In the genomic region with DNA sequence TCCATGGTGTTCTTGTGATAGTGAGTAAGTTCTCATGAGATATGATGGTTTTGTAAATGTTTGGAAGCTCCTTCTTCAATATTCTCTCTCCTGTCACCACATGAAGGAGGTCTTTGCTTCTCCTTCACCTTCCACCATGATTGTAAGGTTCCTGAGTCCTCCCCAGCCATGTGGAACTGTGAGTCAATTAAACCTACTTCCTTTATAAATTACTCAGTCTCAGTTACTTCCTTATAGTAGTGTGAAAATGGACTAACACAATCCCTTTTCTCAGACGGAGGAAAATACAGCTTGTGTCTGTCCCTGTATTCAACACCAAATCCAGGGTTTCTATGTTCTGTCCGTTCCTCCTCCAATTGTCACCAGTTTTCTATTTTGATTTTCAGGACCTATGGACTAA, we compare ENCODE assay signal across 20 cellular contexts.
DNase-seq lines count a peak whose midpoint lies in the region; ATAC-seq, FAIRE-seq and TF ChIP-seq lines count a peak whose summit lies in the region.
"Had no signal": no experiment of that assay in that cellular context is flagged by ENCODE, and none has a peak within 500 bp of the region (broad histone marks: within the 10 kb centered on the region; RNA-seq: fewer than 3 reads in every experiment).

No MANE protein-coding gene starts in this region.

- H3K9me3 ChIP-seq in OCI-LY7 (ENCODE audit: low read length): no peaks in the 10 kb centered on the region
- no peaks in the 10 kb centered on the region for H3K9me3 ChIP-seq in endothelial cell of umbilical vein (replicated peaks; ENCODE audit: control insufficient read depth, insufficient read depth, low read length)

- H3K9me1 ChIP-seq in endothelial cell of umbilical vein (replicated peaks; ENCODE audit: control insufficient read depth, extremely low read depth, insufficient read depth, low read length): no peaks in the 10 kb centered on the region

- dilution Hi-C loops in endothelial cell of umbilical vein (cut with MboI; ENCODE audit: extremely low pct_ligation_motif_present, low sequenced_read_pairs): no loop called here

- H3K4me1 ChIP-seq in OCI-LY7 (ENCODE audit: insufficient read depth, low read length, poor library complexity, severe bottlenecking) (no peaks in the 10 kb centered on the region), endothelial cell of umbilical vein (ENCODE audit: control insufficient read depth, extremely low read depth, insufficient read depth, low read length) (no peaks in the 10 kb centered on the region)

- ATAC-seq in GM19455 (IDR thresholded peaks at IDR 0.05; ENCODE audit: unreplicated experiment) (no peak), GM21619 (IDR thresholded peaks at IDR 0.05; ENCODE audit: unreplicated experiment) (no peak)
- ATAC-seq: CD8-positive, alpha-beta T cell had no signal

- TF ChIP-seq POLR2A in endothelial cell of umbilical vein (IDR thresholded peaks at IDR 0.05; ENCODE audit: low read depth, low read length): no peak

- H3K4me2 ChIP-seq in OCI-LY7 (ENCODE audit: low read length): no peak overlapping the region
- H3K4me2 ChIP-seq in endothelial cell of umbilical vein (ENCODE audit: insufficient read depth, low read length): no peak overlapping the region

- CTCF ChIA-PET in OCI-LY7 (lab: Charles Lee; ENCODE audit: unreplicated experiment) (no interaction called here), endothelial cell of umbilical vein (lab: Charles Lee) (interaction anchor here (1.1 to 1.2 kb wide), 2 partner anchors 19 to 172 kb away, joined by 3 to 4 read pairs; no protein-coding TSS in a partner anchor)

- no peak overlapping the region for H3K27ac ChIP-seq in OCI-LY7 (ENCODE audit: low read depth, low read length, poor library complexity, severe bottlenecking)
- H3K27ac ChIP-seq in endothelial cell of umbilical vein (ENCODE audit: insufficient read depth, low read depth, low read length): no peak overlapping the region

- TF ChIP-seq CTCF in OCI-LY7 (conservative IDR thresholded peaks at IDR 0.05; ENCODE audit: low read length) (no peak), endothelial cell of umbilical vein (IDR thresholded peaks at IDR 0.05; ENCODE audit: extremely low read depth in 1 of 2, insufficient read depth in 1 of 2, low read depth in 1 of 2, low read length in 2 of 2) (no peak)

- H3K27me3 ChIP-seq in endothelial cell of umbilical vein (ENCODE audit: control insufficient read depth in 2 of 2, insufficient read depth in 2 of 2, low read length in 2 of 2): no peaks in the 10 kb centered on the region

- no peaks in the 10 kb centered on the region for H3K36me3 ChIP-seq in OCI-LY7 (ENCODE audit: insufficient read depth, low read length)
- H3K36me3 ChIP-seq in endothelial cell of umbilical vein (ENCODE audit: control insufficient read depth in 2 of 2, extremely low read depth in 1 of 2, insufficient read depth in 2 of 2, low read length in 2 of 2): no peaks in the 10 kb centered on the region

- H3K79me2 ChIP-seq in OCI-LY7 (ENCODE audit: insufficient read depth, low read depth, low read length) (no peaks in the 10 kb centered on the region), endothelial cell of umbilical vein (ENCODE audit: control insufficient read depth, insufficient read depth, low read length) (no peaks in the 10 kb centered on the region)

- intact Hi-C loops in OCI-LY7 (cut with micrococcal nuclease; ENCODE audit: unreplicated experiment) (no loop called here), endothelial cell of umbilical vein (cut with micrococcal nuclease) (no loop called here)

- no peaks in the 10 kb centered on the region for H4K20me1 ChIP-seq in OCI-LY7 (ENCODE audit: insufficient read depth, low read length)
- H4K20me1 ChIP-seq in endothelial cell of umbilical vein (replicated peaks; ENCODE audit: control insufficient read depth, extremely low read depth, insufficient read depth, low read length): no peaks in the 10 kb centered on the region

- H2AFZ ChIP-seq in OCI-LY7 (ENCODE audit: low read length): 0 out of 2 replicates have a peak overlapping the region, but pooled peaks have one; percentile 19
- peak overlapping the region; percentile 86 for H2AFZ ChIP-seq in endothelial cell of umbilical vein (ENCODE audit: low read depth, low read length)

- no peak overlapping the region for H3K9ac ChIP-seq in endothelial cell of umbilical vein (replicated peaks; ENCODE audit: extremely low read depth, insufficient read depth, low read length)

- no peak overlapping the region for H3K4me3 ChIP-seq in OCI-LY7 (ENCODE audit: low read depth, low read length, poor library complexity, severe bottlenecking)
- no peak overlapping the region for H3K4me3 ChIP-seq in endothelial cell of umbilical vein (replicated peaks in 1 of 3; ENCODE audit: insufficient read depth in 1 of 3, low read depth in 1 of 3, low read length in 3 of 3)

- POLR2A ChIA-PET in OCI-LY7 (lab: Charles Lee): interaction anchor here (0.9 kb wide), 1 partner anchor 21 kb away, joined by 3 read pairs; no protein-coding TSS in a partner anchor
- POLR2A ChIA-PET in endothelial cell of umbilical vein (lab: Charles Lee): no interaction called here

- H3K9me2 ChIP-seq in OCI-LY7 (ENCODE audit: insufficient read depth, low read length): no peaks in the 10 kb centered on the region

- peak; percentile 76 for FAIRE-seq in endothelial cell of umbilical vein (lab: Jason Lieb, UNC)
- FAIRE-seq: A204.1, D721Med, G401.6, GM12892 had no signal

- DNase-seq in SKM-1 treated with dmso at 0.1 percent for 144 hours (lab: John Stamatoyannopoulos, UW; ENCODE audit: unreplicated experiment) (peak; percentile 5), SKM-1 (lab: John Stamatoyannopoulos, UW; ENCODE audit: unreplicated experiment) (no peak), OCI-LY7 (ENCODE audit: low spot score) (no peak), endothelial cell of umbilical vein (ENCODE audit: low read depth, low spot score) (no peak), midbrain (lab: John Stamatoyannopoulos, UW) (no peak), islet precursor cell (no peak)
- DNase-seq: C1 segment of cervical spinal cord; CD8-positive, alpha-beta T cell; COR-L47; DMS153; DMS79 treated with DMSO at 0.1 percent for 48 hours; EL; HCEC 1CT; HFFc6 had no signal

- BruUV-seq in OCI-LY7 (replicated peaks; lab: Mats Ljungman, UMichigan): no TSS peak
- no TSS peak for BruUV-seq in endothelial cell of umbilical vein (replicated peaks; lab: Mats Ljungman, UMichigan)

TF ChIP-seq in endothelial cell of umbilical vein, 7 proteins besides CTCF, POLR2A, EP300 and RAD21:
- TF ChIP-seq MYC (IDR thresholded peaks at IDR 0.05; ENCODE audit: low read depth, low read length) (no peak), POLR2AphosphoS5 (IDR thresholded peaks at IDR 0.05; ENCODE audit: insufficient read depth, low read depth, low read length) (no peak), GATA2 (IDR thresholded peaks at IDR 0.05; ENCODE audit: insufficient read depth, insufficient read length, low read depth, low read length) (no peak), EZH2 (IDR thresholded peaks at IDR 0.05; ENCODE audit: borderline replicate concordance, low read depth, low read length, severe bottlenecking) (no peak), JUN (IDR thresholded peaks at IDR 0.05; ENCODE audit: borderline replicate concordance, insufficient read depth, insufficient read length, low read depth) (no peak), FOS (IDR thresholded peaks at IDR 0.05; ENCODE audit: borderline replicate concordance, insufficient read depth, low read length) (no peak)
- TF ChIP-seq, protein P1, sequence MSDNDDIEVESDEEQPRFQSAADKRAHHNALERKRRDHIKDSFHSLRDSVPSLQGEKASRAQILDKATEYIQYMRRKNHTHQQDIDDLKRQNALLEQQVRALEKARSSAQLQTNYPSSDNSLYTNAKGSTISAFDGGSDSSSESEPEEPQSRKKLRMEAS (IDR thresholded peaks at IDR 0.05; ENCODE audit: insufficient read depth, insufficient read length): no peak
TF ChIP-seq in endothelial cell of umbilical vein: peak in this region for 0.
